ENCODE assay signal across 1 cellular context in the genomic region with DNA sequence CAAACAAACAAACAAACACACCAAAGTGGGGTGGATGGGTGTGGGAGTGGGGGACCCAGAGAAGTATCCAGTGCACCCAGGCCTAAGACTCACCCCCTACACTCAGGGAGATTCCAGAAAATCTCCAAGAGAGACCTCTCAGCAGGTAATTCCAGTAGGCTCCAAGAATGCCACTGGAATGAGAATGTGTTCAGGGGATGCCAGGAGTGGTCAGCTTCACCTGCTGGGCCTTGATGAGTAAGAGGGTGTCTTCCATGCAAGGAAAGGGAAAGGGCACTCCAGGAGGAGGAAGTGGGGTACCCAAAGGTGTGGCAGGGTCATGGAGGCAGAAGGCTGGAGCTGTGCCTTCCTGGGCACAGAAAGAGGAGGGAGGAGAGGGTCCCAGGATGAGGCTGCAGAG.
TF ChIP-seq lines count a peak whose summit lies in the region.

No MANE protein-coding gene starts in this region.

TF ChIP-seq in A549, 52 proteins besides CTCF, POLR2A, EP300 and RAD21 (continued from another document):
- no peak for TF ChIP-seq REST (IDR thresholded peaks at IDR 0.05)
- no peak for TF ChIP-seq FOSB (CRISPR knock-in tag; IDR thresholded peaks at IDR 0.05)
- TF ChIP-seq CEBPB (IDR thresholded peaks at IDR 0.05) = no peak
